8 cellular contexts compared by ENCODE assay signal in the genomic region with DNA sequence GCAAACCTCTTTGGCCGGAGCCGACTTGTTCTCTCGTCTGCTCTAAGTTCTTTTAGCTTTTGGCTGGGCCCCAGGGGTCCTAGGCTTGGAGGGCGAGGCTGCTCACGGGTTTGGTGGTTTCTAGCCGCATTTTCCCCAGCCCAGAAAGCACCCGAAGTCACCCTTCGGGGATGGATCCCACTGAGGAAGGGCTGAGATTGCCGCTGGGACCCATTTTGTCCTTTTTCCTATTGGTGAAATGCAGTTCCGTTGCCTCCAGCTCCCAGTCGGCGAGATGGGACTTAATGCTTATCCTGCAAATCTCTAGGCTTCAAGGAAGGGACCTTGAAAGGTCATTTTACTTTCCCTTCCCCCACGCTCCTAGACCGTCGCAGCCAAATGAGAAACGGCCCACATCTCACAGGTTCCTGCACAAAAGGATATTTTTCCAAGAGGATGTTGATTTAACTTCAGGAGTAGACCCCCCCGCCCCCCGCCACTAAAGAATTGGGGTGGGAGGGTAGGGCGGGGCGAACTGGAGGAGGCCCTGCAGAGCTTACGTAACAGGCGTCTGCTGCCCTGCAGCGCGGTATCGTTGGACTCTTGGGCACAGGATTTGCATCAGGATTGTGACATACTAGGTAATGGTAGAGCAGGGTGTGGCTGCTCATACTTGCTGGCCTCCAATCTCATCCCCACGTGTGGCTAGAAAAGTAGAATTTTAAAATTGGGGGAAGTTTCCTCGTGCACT. TPM values are rescaled to one million over a fixed set of nuclear protein-coding genes. Genes with fewer than 3 reads are reported as not detected.
A peak's percentile ranks its signal among the peaks of the same experiment; 100 is the strongest.
DNase-seq lines count a peak whose midpoint lies in the region; ATAC-seq and TF ChIP-seq lines count a peak whose summit lies in the region.

No MANE protein-coding gene starts in this region.

- H3K9ac ChIP-seq in SK-N-MC (ENCODE audit: insufficient read length), result peak overlapping the region; percentile 94
- H3K9ac ChIP-seq in mammary epithelial cell (ENCODE audit: insufficient read depth, low read length), result peak overlapping the region; percentile 95

- H3K4me1 ChIP-seq in A673 (ENCODE audit: insufficient read depth, low read length, poor library complexity, severe bottlenecking) (peaks cover 6% of the 10 kb centered on the region), mammary epithelial cell (ENCODE audit: insufficient read depth, low read length) (no peaks in the 10 kb centered on the region)

- dilution Hi-C loops in mammary epithelial cell (cut with HindIII; ENCODE audit: low sequenced_read_pairs), result no loop called here

- TF ChIP-seq EP300 in Ishikawa (IDR thresholded peaks at IDR 0.05; ENCODE audit: borderline replicate concordance), result no peak

- CTCF ChIA-PET in A673 (lab: Charles Lee) (no interaction called here), mammary epithelial cell (lab: Charles Lee; ENCODE audit: low non-redundant PET) (no interaction called here)

- intact Hi-C loops in A673 (cut with micrococcal nuclease; ENCODE audit: unreplicated experiment) (no loop called here), mammary epithelial cell (cut with micrococcal nuclease) (no loop called here)

- peaks cover 24% of the 10 kb centered on the region for H4K20me1 ChIP-seq in mammary epithelial cell (ENCODE audit: insufficient read depth, low read length)

- peak; percentile 28 for ATAC-seq in GM18519 (IDR thresholded peaks at IDR 0.05; ENCODE audit: low FRiP score, unreplicated experiment)
- ATAC-seq in HG03139 (IDR thresholded peaks at IDR 0.05; ENCODE audit: unreplicated experiment), result no peak

- TF ChIP-seq CTCF in A673 (conservative IDR thresholded peaks at IDR 0.05; ENCODE audit: low read depth, low read length) (no peak), mammary epithelial cell (conservative IDR thresholded peaks at IDR 0.05 in 1 of 2, IDR thresholded peaks at IDR 0.05 in 1 of 2; ENCODE audit: extremely low read depth in 1 of 2, insufficient read depth in 1 of 2, low read depth in 1 of 2, low read length in 2 of 2) (no peak)

- H3K79me2 ChIP-seq in mammary epithelial cell (ENCODE audit: insufficient read depth, low read length), result peaks cover 55% of the 10 kb centered on the region

- H3K4me3 ChIP-seq in A673 (ENCODE audit: low read depth, low read length, poor library complexity, severe bottlenecking) (peak overlapping the region; percentile 81), SK-N-MC (peak overlapping the region; percentile 88), mammary epithelial cell (replicated peaks in 1 of 3; ENCODE audit: insufficient read depth in 1 of 3, low read depth in 2 of 3, low read length in 3 of 3) (peak overlapping the region; percentile 62 to 71 (median 64)), skin epidermis (peak overlapping the region; percentile 55 to 89 (median 71))

- H3K27ac ChIP-seq in A673 (ENCODE audit: low read depth, low read length, poor library complexity, severe bottlenecking), result peak overlapping the region; percentile 88
- peak overlapping the region; percentile 90 for H3K27ac ChIP-seq in SK-N-MC
- H3K27ac ChIP-seq in mammary epithelial cell (ENCODE audit: insufficient read depth, low read depth, low read length), result peak overlapping the region; percentile 87
- peak overlapping the region; percentile 63 to 97 (median 91) for H3K27ac ChIP-seq in skin epidermis

- H3K27me3 ChIP-seq in A673 (replicated peaks; ENCODE audit: insufficient read depth, low read depth, low read length, poor library complexity) (no peaks in the 10 kb centered on the region), mammary epithelial cell (ENCODE audit: insufficient read depth, low read length) (no peaks in the 10 kb centered on the region)

- WGBS in mammary epithelial cell (ENCODE audit: low coverage, missing lambda C conversion rate), result 23% methylated on average over 11 of the region's 27 CpGs

- DNase-seq in A673 (ENCODE audit: low spot score) (peak; percentile 43), SK-N-MC (ENCODE audit: low read depth, low spot score) (no peak), mammary epithelial cell (peak; percentile 46), iPS-NIHi11 (ENCODE audit: low spot score) (peak; percentile 22)

- peak overlapping the region; percentile 76 for H3K4me2 ChIP-seq in mammary epithelial cell (ENCODE audit: insufficient read depth, low read depth, low read length)

- BruUV-seq in A673 (replicated peaks; lab: Mats Ljungman, UMichigan) (no TSS peak), mammary epithelial cell (replicated peaks; lab: Mats Ljungman, UMichigan) (TSS peak; percentile 50)

- POLR2A ChIA-PET in A673 (lab: Charles Lee; ENCODE audit: low non-redundant PET), result interaction anchor here (0.6 kb wide), 1 partner anchor 36 kb away, joined by 3 read pairs; no protein-coding TSS in a partner anchor

- H3K36me3 ChIP-seq in A673 (ENCODE audit: insufficient read depth, low read length, poor library complexity, severe bottlenecking) (peaks cover 7% of the 10 kb centered on the region), SK-N-MC (ENCODE audit: insufficient read depth, low read length) (peaks cover 25% of the 10 kb centered on the region), mammary epithelial cell (ENCODE audit: insufficient read depth, low read length) (no peaks in the 10 kb centered on the region)

- in situ Hi-C loops in mammary epithelial cell (cut with MboI; ENCODE audit: low sequenced_read_pairs in 2 of 2), result loop anchor here in 1 of 2 donors (10.0 kb wide), 1 partner anchor 190 kb away; a partner anchor contains a TSS

- H3K9me3 ChIP-seq in A673 (ENCODE audit: low read depth, low read length, poor library complexity, severe bottlenecking), result no peaks in the 10 kb centered on the region
- no peaks in the 10 kb centered on the region for H3K9me3 ChIP-seq in SK-N-MC (ENCODE audit: low read depth, low read length)
- no peaks in the 10 kb centered on the region for H3K9me3 ChIP-seq in mammary epithelial cell (replicated peaks; ENCODE audit: insufficient read depth, low read length)

- peak overlapping the region; percentile 43 for H2AFZ ChIP-seq in mammary epithelial cell (ENCODE audit: low read depth, low read length)

- TF ChIP-seq RAD21 in Ishikawa (IDR thresholded peaks at IDR 0.05; ENCODE audit: low read depth), result no peak

TF ChIP-seq in Ishikawa, 13 proteins besides CTCF, POLR2A, EP300 and RAD21:
- peak; percentile 51; the same call in 1 of the 2 replicates for TF ChIP-seq CEBPB (IDR thresholded peaks at IDR 0.05)
- no peak for TF ChIP-seq CREB1 (IDR thresholded peaks at IDR 0.05; ENCODE audit: low read depth)

RNA-seq across cellular contexts. Expression of a gene that starts 0.6 kb away (rescaled TPM):
- total RNA-seq in A673 (2021), result 432 and 438 TPM in 2 replicates
- 100 to 1,000 TPM; 241 to 701 TPM for total RNA-seq in mammary epithelial cell
- polyA plus RNA-seq in mammary epithelial cell, result 824 TPM
- polyA minus RNA-seq in mammary epithelial cell, result 1,221 TPM

RNA-seq across cellular contexts. Expression of a gene that starts 34.8 kb away (rescaled TPM):
- total RNA-seq in A673 (2021), result 40.7 and 41.6 TPM in 2 replicates
- 10 to 100 TPM in 1 of 2 donors, 1 to 10 TPM in 1; 9.0 to 18.2 TPM for total RNA-seq in mammary epithelial cell
- 8.9 TPM for polyA plus RNA-seq in mammary epithelial cell
- 18.2 TPM for polyA minus RNA-seq in mammary epithelial cell
